14 cellular contexts compared by ENCODE assay signal in genomic region chr5:179774442-179774841, GRCh38. TPM values are rescaled to one million over a fixed set of nuclear protein-coding genes. Genes with fewer than 3 reads are reported as not detected.
DNase-seq lines count a peak whose midpoint lies in the region; ATAC-seq and TF ChIP-seq lines count a peak whose summit lies in the region.
"Had no signal": no experiment of that assay in that cellular context is flagged by ENCODE, and none has a peak within 500 bp of the region (broad histone marks: within the 10 kb centered on the region; RNA-seq: fewer than 3 reads in every experiment).

No MANE protein-coding gene starts in this region.

- H3K27me3 ChIP-seq in Panc1 (ENCODE audit: control insufficient read depth, insufficient read depth, low read length) (no peaks in the 10 kb centered on the region), RWPE2 (ENCODE audit: insufficient read depth, poor library complexity, severe bottlenecking) (no peaks in the 10 kb centered on the region), osteoblast (ENCODE audit: insufficient read depth, low read length) (no peaks in the 10 kb centered on the region), aorta (ENCODE audit: control insufficient read depth in 1 of 2, insufficient read depth in 2 of 2, low read length in 1 of 2) (no peaks in the 10 kb centered on the region)
- H3K27me3 ChIP-seq: BE2C had no signal

- H3K4me3 ChIP-seq in Panc1 (ENCODE audit: low read depth in 2 of 2, low read length in 2 of 2) (no peak overlapping the region), RWPE2 (ENCODE audit: severe bottlenecking) (no peak overlapping the region), osteoblast (ENCODE audit: insufficient read depth, low read length) (no peak overlapping the region), aorta (ENCODE audit: low read length in 2 of 2) (no peak overlapping the region)
- H3K4me3 ChIP-seq: A549, HAP-1 had no signal

- peaks cover 6% of the 10 kb centered on the region for H4K20me1 ChIP-seq in osteoblast (ENCODE audit: insufficient read depth, low read length)

- DNase-seq in Panc1 (ENCODE audit: low read depth, low spot score) (no peak), RWPE2 (ENCODE audit: low spot score) (peak; percentile 63), osteoblast (ENCODE audit: insufficient read length, low spot score, missing footprints) (peak; percentile 62), aorta (peak in 1 of 2 donors; percentile 64), NCI-H748 (lab: John Stamatoyannopoulos, UW; ENCODE audit: unreplicated experiment) (no peak), retina (no peak)
- DNase-seq: BE2C; CD4-positive, alpha-beta memory T cell; DMS79; EL had no signal

- 92 to 94% methylated on average over 12 of the region's 12 CpGs for WGBS in aorta, 2 donors

- H3K36me3 ChIP-seq in Panc1 (ENCODE audit: control insufficient read depth, insufficient read depth, low read length), result peaks cover 5% of the 10 kb centered on the region; the same call in 1 of the 2 replicates
- H3K36me3 ChIP-seq in RWPE2 (ENCODE audit: low read depth), result peaks cover 81% of the 10 kb centered on the region
- peaks cover 73% of the 10 kb centered on the region for H3K36me3 ChIP-seq in osteoblast (ENCODE audit: insufficient read depth, low read length)
- peaks cover 3 to 16% of the 10 kb centered on the region in 2 donors for H3K36me3 ChIP-seq in aorta (ENCODE audit: control insufficient read depth in 1 of 2, insufficient read depth in 2 of 2, low read length in 1 of 2)

- no peak overlapping the region for H3K4me2 ChIP-seq in osteoblast (ENCODE audit: insufficient read depth, low read length)
- H3K4me2 ChIP-seq: A549 had no signal

- no TSS peak for BruUV-seq in Panc1 (replicated peaks; lab: Mats Ljungman, UMichigan)

- H2AFZ ChIP-seq in osteoblast (ENCODE audit: low read length), result no peak overlapping the region

- H3K79me2 ChIP-seq in osteoblast (ENCODE audit: insufficient read depth, low read length), result peaks cover 15% of the 10 kb centered on the region

- H3K9me3 ChIP-seq in Panc1 (ENCODE audit: control insufficient read depth, insufficient read depth, low read depth, low read length) (no peaks in the 10 kb centered on the region), RWPE2 (ENCODE audit: severe bottlenecking) (no peaks in the 10 kb centered on the region), osteoblast (ENCODE audit: low read depth, low read length) (no peaks in the 10 kb centered on the region), aorta (ENCODE audit: control insufficient read depth, low read length) (no peaks in the 10 kb centered on the region)
- H3K9me3 ChIP-seq: A549, BE2C, HAP-1 had no signal

- no peaks in the 10 kb centered on the region for H3K4me1 ChIP-seq in Panc1 (ENCODE audit: control insufficient read depth, insufficient read depth, low read length)
- no peaks in the 10 kb centered on the region for H3K4me1 ChIP-seq in RWPE2 (ENCODE audit: insufficient read depth, poor library complexity, severe bottlenecking)
- no peaks in the 10 kb centered on the region for H3K4me1 ChIP-seq in osteoblast (ENCODE audit: insufficient read depth, low read length)
- no peaks in the 10 kb centered on the region for H3K4me1 ChIP-seq in aorta (ENCODE audit: control insufficient read depth in 1 of 2, insufficient read depth in 2 of 2, low read length in 2 of 2)
- H3K4me1 ChIP-seq: A549, BE2C, HAP-1 had no signal

- CTCF ChIA-PET in Panc1 (lab: Charles Lee), result interaction anchor here (1.2 kb wide), 1 partner anchor 11 kb away, joined by 4 read pairs; no protein-coding TSS in a partner anchor

- POLR2A ChIA-PET in Panc1 (lab: Charles Lee), result interaction anchor here (0.6 kb wide), 1 partner anchor 32 kb away, joined by 4 read pairs; no protein-coding TSS in a partner anchor

- H3K27ac ChIP-seq in Panc1 (ENCODE audit: low read length), result no peak overlapping the region
- no peak overlapping the region for H3K27ac ChIP-seq in RWPE2 (ENCODE audit: poor library complexity, severe bottlenecking)
- no peak overlapping the region for H3K27ac ChIP-seq in osteoblast (ENCODE audit: low read depth, low read length)
- no peak overlapping the region for H3K27ac ChIP-seq in aorta (ENCODE audit: low read depth in 1 of 2, low read length in 2 of 2)
- H3K27ac ChIP-seq: A549, C4-2B had no signal

- intact Hi-C loops in Panc1 (cut with micrococcal nuclease; ENCODE audit: unreplicated experiment) (no loop called here), aorta (cut with DNase I) (no loop called here)

- ATAC-seq in Panc1 (peak; percentile 33; the same call in 1 of the 2 replicates), RWPE2 (ENCODE audit: low read depth) (no peak), aorta (ENCODE audit: low FRiP score) (peak; percentile 8)

- in situ Hi-C loops in Panc1 (cut with HindIII; ENCODE audit: low pct_unique_long_range_greater_than_20kb, low sequenced_read_pairs), result no loop called here

- no peak for TF ChIP-seq CTCF in Panc1 (IDR thresholded peaks at IDR 0.05)
- no peak for TF ChIP-seq CTCF in RWPE2 (IDR thresholded peaks at IDR 0.05; ENCODE audit: poor library complexity, severe bottlenecking)
- no peak for TF ChIP-seq CTCF in osteoblast (IDR thresholded peaks at IDR 0.05; ENCODE audit: extremely low read depth, low read depth, low read length)

RNA-seq across cellular contexts. Expression of gene LTC4S, which starts 19.3 kb away (rescaled TPM):
- total RNA-seq in Panc1 (2021; ENCODE audit: unreplicated experiment) (0.69 TPM), osteoblast (1.4 and 1.5 TPM in 2 replicates), aorta (10 to 100 TPM; 16.1 to 34.7 TPM)
- 1.2 TPM for polyA plus RNA-seq in Panc1 (2012; ENCODE audit: insufficient read length)
- 1 to 10 TPM; 6.6 to 9.3 TPM for polyA plus RNA-seq in aorta
- total RNA-seq: HT1080 had no signal
- polyA plus RNA-seq: A549 had no signal

RNA-seq across cellular contexts. Expression of gene MGAT4B, which starts 32.2 kb away (rescaled TPM):
- 406 TPM for total RNA-seq in Panc1 (2021; ENCODE audit: unreplicated experiment)
- polyA plus RNA-seq in Panc1 (2012; ENCODE audit: insufficient read length), result 616 TPM
- total RNA-seq in osteoblast, result 90.5 and 95.9 TPM in 2 replicates
- 10 to 100 TPM; 56.0 to 78.8 TPM for total RNA-seq in aorta
- 10 to 100 TPM; 74.6 to 77.3 TPM for polyA plus RNA-seq in aorta

RNA-seq across cellular contexts. Expression of gene MAML1, which starts 41.8 kb away (rescaled TPM):
- 31.3 TPM for total RNA-seq in Panc1 (2021; ENCODE audit: unreplicated experiment)
- 33.1 TPM for polyA plus RNA-seq in Panc1 (2012; ENCODE audit: insufficient read length)
- 12.4 and 14.1 TPM in 2 replicates for total RNA-seq in osteoblast
- 10 to 100 TPM; 26.1 to 35.3 TPM for total RNA-seq in aorta
- polyA plus RNA-seq in aorta, result 10 to 100 TPM in 1 of 2 donors, 1 to 10 TPM in 1; 7.0 to 12.1 TPM

RNA-seq across cellular contexts. Expression of gene SQSTM1, which starts 46.3 kb away (rescaled TPM):
- total RNA-seq in Panc1 (2021; ENCODE audit: unreplicated experiment) (985 TPM), osteoblast (826 and 992 TPM in 2 replicates), aorta (100 to 1,000 TPM; 333 to 404 TPM)
- polyA plus RNA-seq in Panc1 (2012; ENCODE audit: insufficient read length), result 958 TPM
- 100 to 1,000 TPM; 152 to 358 TPM for polyA plus RNA-seq in aorta

Comparison
In these comparisons a context has a peak if more than half of its experiments do, and no peak if none do; other contexts are left out.
1. DNase-seq: peak in RWPE2 (single experiment) and osteoblast (single experiment); none in Panc1 (single experiment), NCI-H748 (single experiment) and retina (single experiment).